ENCODE assay signal across 17 cellular contexts in genomic region chr7:133796778-133797177, GRCh38.
"Had no signal": no experiment of that assay in that cellular context is flagged by ENCODE, and none has a peak within 500 bp of the region (broad histone marks: within the 10 kb centered on the region; RNA-seq: fewer than 3 reads in every experiment).

No MANE protein-coding gene starts in this region.

- H3K9me3 Mint-ChIP-seq: activated naive CD8-positive, alpha-beta T cell treated with anti-CD3 and anti-CD28 coated beads, Interleukin-2, amount 10 ng/mL, durations not matched to agents 7 days and 5 days; activated T-helper 2 cell treated with anti-CD3 and anti-CD28 coated beads, Interferon-gamma antibody, Interleukin-2, Interleukin-4, amounts not matched to agents 10 μg/mL and 5 μg/mL and 100 μg/mL, durations not matched to agents 14 hours and 24 hours and 36 hours; neural crest cell; stimulated activated naive B cell treated with anti-CD40 and anti-IgM and Interleukin-4, amounts not matched to agents 10 μg/mL and 1 μg/mL and 100 μg/mL, for 72 hours; WTC11 had no signal

- H3K4me3 Mint-ChIP-seq: activated CD4-positive, alpha-beta T cell treated with anti-CD3 and anti-CD28 coated beads for 36 hours; activated naive CD8-positive, alpha-beta T cell treated with anti-CD3 and anti-CD28 coated beads, Interleukin-2, amount 10 ng/mL, durations not matched to agents 7 days and 5 days; neural crest cell; stimulated activated naive B cell treated with anti-CD40 and anti-IgM and Interleukin-4, amounts not matched to agents 10 μg/mL and 1 μg/mL and 100 μg/mL, for 72 hours; WTC11 had no signal

- ATAC-seq: activated CD4-positive, alpha-beta T cell treated with anti-CD3 and anti-CD28 coated beads for 36 hours; left ventricle myocardium superior; stimulated activated naive B cell treated with anti-CD40 and anti-IgM and Interleukin-4, amounts not matched to agents 10 μg/mL and 1 μg/mL and 100 μg/mL, for 72 hours; WTC11 had no signal

- H3K4me3 ChIP-seq: esophagus squamous epithelium, spleen, thoracic aorta, upper lobe of left lung had no signal

- H3K4me1 Mint-ChIP-seq: activated CD4-positive, alpha-beta T cell treated with anti-CD3 and anti-CD28 coated beads for 36 hours; activated naive CD8-positive, alpha-beta T cell treated with anti-CD3 and anti-CD28 coated beads, Interleukin-2, amount 10 ng/mL, durations not matched to agents 7 days and 5 days; neural crest cell; stimulated activated naive B cell treated with anti-CD40 and anti-IgM and Interleukin-4, amounts not matched to agents 10 μg/mL and 1 μg/mL and 100 μg/mL, for 72 hours; WTC11 had no signal

- H3K36me3 ChIP-seq: esophagus squamous epithelium, thoracic aorta, upper lobe of left lung had no signal

- H3K27me3 Mint-ChIP-seq: activated CD4-positive, alpha-beta T cell treated with anti-CD3 and anti-CD28 coated beads for 36 hours; activated naive CD8-positive, alpha-beta T cell treated with anti-CD3 and anti-CD28 coated beads, Interleukin-2, amount 10 ng/mL, durations not matched to agents 7 days and 5 days; stimulated activated naive B cell treated with anti-CD40 and anti-IgM and Interleukin-4, amounts not matched to agents 10 μg/mL and 1 μg/mL and 100 μg/mL, for 72 hours had no signal

- H3K36me3 Mint-ChIP-seq: WTC11 had no signal

- H3K9me3 ChIP-seq: esophagus squamous epithelium, spleen, thoracic aorta, upper lobe of left lung had no signal

- DNase-seq: activated CD4-positive, alpha-beta T cell treated with anti-CD3 and anti-CD28 coated beads for 36 hours; activated CD4-positive, alpha-beta T cell treated with anti-CD3 and anti-CD28 coated beads, Interleukin-2, amount 50 U/mL, for 48 hours; activated naive CD4-positive, alpha-beta T cell treated with Interleukin-2 at 50 U/mL for 16 hours; activated naive CD8-positive, alpha-beta T cell treated with anti-CD3 and anti-CD28 coated beads, Interleukin-2, amount 10 ng/mL, durations not matched to agents 7 days and 5 days; amygdala; dermis blood vessel endothelial cell; effector memory CD4-positive, alpha-beta T cell; esophagus squamous epithelium; left ventricle myocardium superior; spleen; stimulated activated CD4-positive, alpha-beta T cell treated with anti-CD3 and anti-CD28 coated beads, Interleukin-4, amount 100 ng/mL, for 4 hours; stimulated activated naive B cell treated with anti-CD40 and anti-IgM and Interleukin-4, amounts not matched to agents 10 μg/mL and 1 μg/mL and 100 μg/mL, for 72 hours had no signal

- H3K27me3 ChIP-seq: esophagus squamous epithelium, spleen, upper lobe of left lung had no signal

- H3K27ac ChIP-seq: esophagus squamous epithelium, spleen, thoracic aorta, upper lobe of left lung had no signal

- H3K27ac Mint-ChIP-seq: activated CD4-positive, alpha-beta T cell treated with anti-CD3 and anti-CD28 coated beads for 36 hours; activated naive CD8-positive, alpha-beta T cell treated with anti-CD3 and anti-CD28 coated beads, Interleukin-2, amount 10 ng/mL, durations not matched to agents 7 days and 5 days; activated T-helper 2 cell treated with anti-CD3 and anti-CD28 coated beads, Interferon-gamma antibody, Interleukin-2, Interleukin-4, amounts not matched to agents 10 μg/mL and 5 μg/mL and 100 μg/mL, durations not matched to agents 14 hours and 24 hours and 36 hours; stimulated activated naive B cell treated with anti-CD40 and anti-IgM and Interleukin-4, amounts not matched to agents 10 μg/mL and 1 μg/mL and 100 μg/mL, for 72 hours; WTC11 had no signal

- H3K4me1 ChIP-seq: esophagus squamous epithelium, spleen, upper lobe of left lung had no signal
